7 cellular contexts compared by ENCODE assay signal in the genomic region with DNA sequence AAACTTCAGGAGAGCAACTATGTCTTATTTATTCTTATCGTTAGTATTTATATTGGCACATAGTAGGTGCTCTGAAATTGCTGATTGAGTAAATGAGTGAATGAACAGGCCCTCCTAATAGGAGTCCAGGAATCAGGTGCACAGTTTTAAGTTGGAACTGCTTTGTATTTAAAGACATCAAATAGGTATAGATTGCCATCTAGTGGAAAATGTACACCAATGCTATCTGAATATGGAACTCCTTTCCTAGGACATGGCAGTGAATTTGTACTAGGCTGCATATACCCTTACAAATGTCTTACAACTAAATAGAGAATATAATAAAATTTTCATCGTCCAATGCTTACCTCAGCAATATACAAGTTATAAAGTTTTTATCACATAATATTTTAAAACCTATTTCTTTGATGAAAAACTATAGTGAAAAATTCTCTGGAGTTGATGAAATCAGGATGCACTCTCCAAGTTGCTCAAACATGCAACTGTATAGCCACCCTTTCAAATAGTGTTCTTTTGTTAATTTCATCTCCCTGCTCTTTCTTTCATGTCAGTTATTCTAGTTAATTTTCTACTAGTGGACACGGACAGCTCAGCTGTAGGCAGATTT.
DNase-seq lines count a peak whose midpoint lies in the region; ATAC-seq and TF ChIP-seq lines count a peak whose summit lies in the region.

No MANE protein-coding gene starts in this region.

- H3K27me3 ChIP-seq in kidney epithelial cell (ENCODE audit: control insufficient read depth, insufficient read depth, low read length): no peaks in the 10 kb centered on the region

- TF ChIP-seq CTCF in VCaP (conservative IDR thresholded peaks at IDR 0.05) (peak; percentile 77), kidney epithelial cell (IDR thresholded peaks at IDR 0.05; ENCODE audit: insufficient read depth, low read length, poor library complexity, severe bottlenecking) (peak; percentile 53)

- DNase-seq in NCI-H1417 (lab: John Stamatoyannopoulos, UW): peak; percentile 16 to 84 (median 16)
- DNase-seq in kidney epithelial cell (ENCODE audit: low read depth): no peak
- DNase-seq in substantia nigra (lab: John Stamatoyannopoulos, UW): no peak

- H3K27ac ChIP-seq in VCaP: no peak overlapping the region
- H3K27ac ChIP-seq in substantia nigra (ENCODE audit: low read depth, low read length, poor library complexity, severe bottlenecking): no peak overlapping the region

- ATAC-seq in GM18502 (IDR thresholded peaks at IDR 0.05; ENCODE audit: poor library complexity, unreplicated experiment) (peak; percentile 88), HG02623 (IDR thresholded peaks at IDR 0.05; ENCODE audit: unreplicated experiment) (peak; percentile 86), HG03457 (IDR thresholded peaks at IDR 0.05; ENCODE audit: unreplicated experiment) (no peak)

- no peak overlapping the region for H3K4me3 ChIP-seq in kidney epithelial cell (ENCODE audit: low read depth, low read length)

- no peaks in the 10 kb centered on the region for H3K36me3 ChIP-seq in kidney epithelial cell (ENCODE audit: control insufficient read depth, insufficient read depth, low read length)

Comparison
In these comparisons a context has a peak if more than half of its experiments do, and no peak if none do; other contexts are left out.
1. DNase-seq: peak in NCI-H1417 (3 of 3); none in kidney epithelial cell (single experiment) and substantia nigra (0 of 49).